Comparison of ENCODE assay signal across 8 cellular contexts in genomic region chr19:1020868-1021425, GRCh38. TPM values are rescaled to one million over a fixed set of nuclear protein-coding genes. Genes with fewer than 3 reads are reported as not detected.
A peak's percentile ranks its signal among the peaks of the same experiment; 100 is the strongest.
DNase-seq lines count a peak whose midpoint lies in the region; ATAC-seq, FAIRE-seq and TF ChIP-seq lines count a peak whose summit lies in the region.

Gene TMEM259 (minus strand): TSS chr19:1021123. CDS start chr19:1020996, 127 bp downstream.

- H3K4me3 ChIP-seq in pancreas (peak within 1 kb of the TSS; percentile 64 to 81 (median 78)), thyroid gland (replicated peaks in 1 of 3) (peak within 1 kb of the TSS; percentile 86 to 92 (median 87))

- H3K27ac ChIP-seq in pancreas (peak within 1 kb of the TSS; percentile 76 to 93 (median 88)), thyroid gland (peak within 1 kb of the TSS; percentile 93 to 94 (median 94))

- H3K27me3 ChIP-seq in pancreas (no peaks in the 10 kb centered on the region), thyroid gland (no peaks in the 10 kb centered on the region)

- H3K4me1 ChIP-seq in pancreas (peaks cover 26 to 38% (median 34%) of the 10 kb centered on the region in 3 donors), thyroid gland (peaks cover 43 to 64% of the 10 kb centered on the region in 2 donors)

- H3K9me3 ChIP-seq in pancreas (no peaks in the 10 kb centered on the region), thyroid gland (no peaks in the 10 kb centered on the region)

- H3K36me3 ChIP-seq in pancreas (no peaks in the 10 kb centered on the region), thyroid gland (no peaks in the 10 kb centered on the region)

- DNase-seq in GM12891 (ENCODE audit: insufficient read length, low spot score) (peak; percentile 99), NCI-H1436 (lab: John Stamatoyannopoulos, UW) (peak; percentile 98), SW480 (ENCODE audit: low spot score) (peak; percentile 88), head of caudate nucleus (peak; percentile 96 to 99 (median 98)), pancreas (peak; percentile 96 to 99 (median 98)), thyroid gland (peak; percentile 98 to 99)
- DNase-seq in activated naive CD8-positive, alpha-beta T cell treated with anti-CD3 and anti-CD28 coated beads, Interleukin-2, amount 50 U/mL, for 16 hours (ENCODE audit: low read depth, low spot score) = peak; percentile 92

- TF ChIP-seq POLR2A in GM12891 (IDR thresholded peaks at IDR 0.05; ENCODE audit: low read depth, low read length) (no peak), thyroid gland (IDR thresholded peaks at IDR 0.05) (peak in 1 of 2 donors; percentile 73)

- 0 to 1% methylated on average over 41 to 68 of the region's 68 CpGs for WGBS in pancreas, 2 donors
- 1 to 3% methylated on average over 14 to 15 of the region's 68 CpGs for WGBS in thyroid gland, 2 donors

- FAIRE-seq in GM12891 (lab: Jason Lieb, UNC) (peak; percentile 99), pancreas (lab: Jason Lieb, UNC) (no peak)

- no peak for TF ChIP-seq CTCF in pancreas (IDR thresholded peaks at IDR 0.05)
- no peak for TF ChIP-seq CTCF in thyroid gland (IDR thresholded peaks at IDR 0.05)

- intact Hi-C loops in head of caudate nucleus (cut with DNase I) = loop anchor here (1.0 kb wide), 1 partner anchor 37 kb away; the partner anchor contains the start of gene WDR18
- intact Hi-C loops in pancreas (cut with DNase I) = no loop called here
- intact Hi-C loops in thyroid gland (cut with DNase I) = loop anchor here (5.0 kb wide), 1 partner anchor 71 kb away; no protein-coding TSS in a partner anchor

- ATAC-seq in HG02798 (IDR thresholded peaks at IDR 0.05; ENCODE audit: poor library complexity, unreplicated experiment) (peak; percentile 86), pancreas (peak; percentile 86 to 94 (median 90))

TF ChIP-seq in GM12891, 5 proteins besides CTCF, POLR2A, EP300 and RAD21:
- TF ChIP-seq PAX5 (IDR thresholded peaks at IDR 0.05; ENCODE audit: insufficient read depth, low read length, severe bottlenecking) (no peak), TAF1 (IDR thresholded peaks at IDR 0.05; ENCODE audit: low read depth, low read length) (peak; percentile 96), POU2F2 (IDR thresholded peaks at IDR 0.05; ENCODE audit: low read depth, low read length) (peak; percentile 99)
TF ChIP-seq in GM12891: peak in this region for 2.

RNA-seq across cellular contexts. Expression of gene TMEM259, which starts in this region (rescaled TPM):
- 82.3 TPM for polyA plus RNA-seq in GM12891 (2012; ENCODE audit: low read depth, missing spikeins)
- total RNA-seq in pancreas = 10 to 100 TPM; 65.9 to 99.1 (median 83.7) TPM
- 100 to 1,000 TPM; 385 to 448 TPM for polyA plus RNA-seq in pancreas
- total RNA-seq in thyroid gland = 100 to 1,000 TPM; 162 to 238 (median 192) TPM

Comparison
In these comparisons a context has a peak if more than half of its experiments do, and no peak if none do; other contexts are left out.
1. Peak in every context shown above with its lines: DNase-seq, ATAC-seq, H3K4me3 ChIP-seq and H3K27ac ChIP-seq.
2. intact Hi-C loops: an anchor here in head of caudate nucleus (1.0 kb wide) and thyroid gland (5.0 kb wide); none called in pancreas.